In genomic region chr9:21213411-21214326, GRCh38 we compare ENCODE assay signal across 9 cellular contexts. TPM values are rescaled to one million over a fixed set of nuclear protein-coding genes. Genes with fewer than 3 reads are reported as not detected.
DNase-seq lines count a peak whose midpoint lies in the region; ATAC-seq and TF ChIP-seq lines count a peak whose summit lies in the region.
"Not testable (repeated sequence)": the region's sequence is repeated elsewhere in the genome, so short reads cannot be mapped to it uniquely, and the experiment has no call there.
"Had no signal": no experiment of that assay in that cellular context is flagged by ENCODE, and none has a peak within 500 bp of the region (broad histone marks: within the 10 kb centered on the region; RNA-seq: fewer than 3 reads in every experiment).

No MANE protein-coding gene starts in this region.

- H2BK12ac ChIP-seq in H9 (ENCODE audit: insufficient read length, low read depth, low read length): not testable (repeated sequence)

- not testable (repeated sequence) for H3K4me1 ChIP-seq in CD8-positive, alpha-beta T cell (ENCODE audit: insufficient read depth, low read length); H9 (ENCODE audit: insufficient read depth, low read length); cardiac muscle cell (ENCODE audit: low read depth)
- H3K4me1 ChIP-seq in OCI-LY3 (ENCODE audit: low read length): peaks cover 18% of the 10 kb centered on the region

- peak; percentile 24 for TF ChIP-seq CTCF in CD8-positive, alpha-beta T cell (IDR thresholded peaks at IDR 0.05)
- TF ChIP-seq CTCF in H9 (conservative IDR thresholded peaks at IDR 0.05) (peak; percentile 60), OCI-LY3 (IDR thresholded peaks at IDR 0.05; ENCODE audit: low read depth, low read length) (peak; percentile 69), cardiac muscle cell (IDR thresholded peaks at IDR 0.05; ENCODE audit: low read depth, low read length) (peak; percentile 50)

- intact Hi-C loops in CD8-positive, alpha-beta T cell (cut with DNase I, micrococcal nuclease): not testable (repeated sequence)

- H2BK5ac ChIP-seq in H9 (ENCODE audit: insufficient read length, low read length): not testable (repeated sequence)

- H3K4me2 ChIP-seq in H9 (ENCODE audit: insufficient read depth, insufficient read length, low read length): not testable (repeated sequence)
- peak overlapping the region; percentile 53 for H3K4me2 ChIP-seq in OCI-LY3 (ENCODE audit: low read length)

- not testable (repeated sequence) for H4K5ac ChIP-seq in H9 (ENCODE audit: insufficient read length, low read depth, low read length)

- peak overlapping the region; percentile 29 for H3K4me3 Mint-ChIP-seq in CD8-positive, alpha-beta T cell
- not testable (repeated sequence) for H3K4me3 Mint-ChIP-seq in H9
- peak overlapping the region; percentile 32 for H3K4me3 Mint-ChIP-seq in activated naive CD8-positive, alpha-beta T cell treated with anti-CD3 and anti-CD28 coated beads for 36 hours

- not testable (repeated sequence) for H3K36me3 ChIP-seq in CD8-positive, alpha-beta T cell (ENCODE audit: insufficient read depth, low read length); OCI-LY3 (replicated peaks; ENCODE audit: low read depth, low read length); cardiac muscle cell

- not testable (repeated sequence) for H2BK120ac ChIP-seq in H9 (ENCODE audit: low read depth, low read length, poor library complexity, severe bottlenecking)

- not testable (repeated sequence) for H3K56ac ChIP-seq in H9 (ENCODE audit: insufficient read length, low read depth, low read length)

- H3K4ac ChIP-seq in H9 (ENCODE audit: low read depth, low read length): not testable (repeated sequence)

- H3K23me2 ChIP-seq in H9 (ENCODE audit: insufficient read length, low read depth, low read length, poor library complexity, severe bottlenecking): not testable (repeated sequence)

- H3T11ph ChIP-seq in H9 (ENCODE audit: low read length): not testable (repeated sequence)

- not testable (repeated sequence) for H3K14ac ChIP-seq in H9 (ENCODE audit: insufficient read depth, low read length)

- H3K4me3 ChIP-seq in CD8-positive, alpha-beta T cell (ENCODE audit: low read depth, low read length); OCI-LY3 (ENCODE audit: low read length); cardiac muscle cell: not testable (repeated sequence)

- H3K23ac ChIP-seq in H9 (ENCODE audit: insufficient read length, low read depth, low read length): not testable (repeated sequence)

- not testable (repeated sequence) for H4K8ac ChIP-seq in H9 (replicated peaks; ENCODE audit: insufficient read length, low read depth, low read length)

- H3K4me1 Mint-ChIP-seq in CD8-positive, alpha-beta T cell (ENCODE audit: low read depth); H9; activated naive CD8-positive, alpha-beta T cell treated with anti-CD3 and anti-CD28 coated beads for 36 hours: not testable (repeated sequence)

- not testable (repeated sequence) for H3K9ac ChIP-seq in H9 (ENCODE audit: extremely low read depth, insufficient read length, low read length); OCI-LY3 (ENCODE audit: low read length)

- not testable (repeated sequence) for H3K9me3 ChIP-seq in CD8-positive, alpha-beta T cell (ENCODE audit: low read length); H9 (ENCODE audit: control insufficient read depth, low read depth, low read length); OCI-LY3 (ENCODE audit: insufficient read depth, low read length); cardiac muscle cell (ENCODE audit: low read depth)

- ATAC-seq in CD8-positive, alpha-beta T cell: peak; percentile 55
- ATAC-seq in GM18870 (IDR thresholded peaks at IDR 0.05; ENCODE audit: unreplicated experiment) (peak; percentile 74), HG03460 (IDR thresholded peaks at IDR 0.05; ENCODE audit: unreplicated experiment) (peak; percentile 75)

- not testable (repeated sequence) for H3K27ac ChIP-seq in CD8-positive, alpha-beta T cell (ENCODE audit: low read depth, low read length); H9 (ENCODE audit: insufficient read length, low read depth, low read length); cardiac muscle cell
- H3K27ac ChIP-seq in OCI-LY3 (ENCODE audit: low read length): peak overlapping the region; percentile 50

- not testable (repeated sequence) for H4K91ac ChIP-seq in H9 (ENCODE audit: insufficient read length, low read depth, low read length)

- no CpG with 5 or more reads among the region's 5 CpGs for WGBS in H9 (ENCODE audit: extremely low coverage, insufficient read length, low lambda C conversion rate)

- H3K79me1 ChIP-seq in H9 (ENCODE audit: insufficient read depth, low read depth, low read length, poor library complexity, severe bottlenecking): not testable (repeated sequence)

- not testable (repeated sequence) for H3K18ac ChIP-seq in H9 (ENCODE audit: insufficient read length, low read depth, low read length)

- H3K27me3 ChIP-seq in CD8-positive, alpha-beta T cell (ENCODE audit: insufficient read depth, low read length); H9 (ENCODE audit: insufficient read depth, low read length); cardiac muscle cell: not testable (repeated sequence)
- H3K27me3 ChIP-seq in OCI-LY3 (ENCODE audit: low read depth, low read length): peaks cover 33% of the 10 kb centered on the region

- not testable (repeated sequence) for DNase-seq in CD8-positive, alpha-beta T cell; activated naive CD8-positive, alpha-beta T cell treated with anti-CD3 and anti-CD28 coated beads for 36 hours
- DNase-seq in H9 (peak; percentile 27), cardiac muscle cell (ENCODE audit: low read depth in 1 of 2, low spot score in 1 of 2) (peak; percentile 6 to 15), renal cortical epithelial cell (ENCODE audit: low read depth) (peak; percentile 8)

- H2AK5ac ChIP-seq in H9 (ENCODE audit: insufficient read length, low read length): not testable (repeated sequence)

- not testable (repeated sequence) for H3K9me3 Mint-ChIP-seq in CD8-positive, alpha-beta T cell; H9; activated naive CD8-positive, alpha-beta T cell treated with anti-CD3 and anti-CD28 coated beads for 36 hours

- H4K20me1 ChIP-seq in H9 (ENCODE audit: control insufficient read depth, insufficient read depth, insufficient read length); OCI-LY3 (ENCODE audit: insufficient read depth, low read length): not testable (repeated sequence)

- not testable (repeated sequence) for H2BK20ac ChIP-seq in H9 (ENCODE audit: low read depth, low read length, poor library complexity, severe bottlenecking)

- H3K79me2 ChIP-seq in H9 (ENCODE audit: insufficient read depth, low read length); OCI-LY3 (ENCODE audit: low read length): not testable (repeated sequence)

- H3K27me3 Mint-ChIP-seq in CD8-positive, alpha-beta T cell (ENCODE audit: low read depth): peaks cover 12% of the 10 kb centered on the region
- peaks cover 19% of the 10 kb centered on the region for H3K27me3 Mint-ChIP-seq in H9 (ENCODE audit: low read depth)
- H3K27me3 Mint-ChIP-seq in activated naive CD8-positive, alpha-beta T cell treated with anti-CD3 and anti-CD28 coated beads for 36 hours: peaks cover 11% of the 10 kb centered on the region

- CTCF ChIA-PET in CD8-positive, alpha-beta T cell (lab: Charles Lee): interaction anchor here (0.7 to 3.1 kb wide), 9 partner anchors 9 to 843 kb away, joined by 3 to 14 read pairs (median 5); no protein-coding TSS in a partner anchor

- not testable (repeated sequence) for H2BK15ac ChIP-seq in H9 (ENCODE audit: low read depth, low read length)

- not testable (repeated sequence) for H3K36me3 Mint-ChIP-seq in CD8-positive, alpha-beta T cell; H9 (ENCODE audit: insufficient read depth in 1 of 3, low read depth in 3 of 3); activated naive CD8-positive, alpha-beta T cell treated with anti-CD3 and anti-CD28 coated beads for 36 hours

- not testable (repeated sequence) for H3K27ac Mint-ChIP-seq in CD8-positive, alpha-beta T cell; H9; activated naive CD8-positive, alpha-beta T cell treated with anti-CD3 and anti-CD28 coated beads for 36 hours

- not testable (repeated sequence) for H2AFZ ChIP-seq in H9 (ENCODE audit: low read length); OCI-LY3 (ENCODE audit: low read depth, low read length)

- POLR2A ChIA-PET in CD8-positive, alpha-beta T cell (lab: Charles Lee): not testable (repeated sequence)

RNA-seq across cellular contexts. Expression of gene IFNA16, which starts 3.4 kb away (rescaled TPM):
- total RNA-seq in CD8-positive, alpha-beta T cell: not detected
- not detected in 2 replicates for total RNA-seq in H9 (2021)
- total RNA-seq in activated naive CD8-positive, alpha-beta T cell treated with anti-CD3 and anti-CD28 coated beads for 36 hours: not detected
- total RNA-seq in cardiac muscle cell: not detected in 2 replicates
- polyA plus RNA-seq in cardiac muscle cell: not detected in 2 replicates
- total RNA-seq in renal cortical epithelial cell: not detected in 2 replicates
- total RNA-seq: thyroid gland had no signal

RNA-seq across cellular contexts. Expression of gene IFNA10, which starts 6.7 kb away (rescaled TPM):
- total RNA-seq in CD8-positive, alpha-beta T cell: not detected
- total RNA-seq in H9 (2021) (not detected in 2 replicates), cardiac muscle cell (not detected in 2 replicates), renal cortical epithelial cell (not detected in 2 replicates)
- not detected for total RNA-seq in activated naive CD8-positive, alpha-beta T cell treated with anti-CD3 and anti-CD28 coated beads for 36 hours
- not detected in 2 replicates for polyA plus RNA-seq in cardiac muscle cell
- total RNA-seq: thyroid gland had no signal

RNA-seq across cellular contexts. Expression of gene IFNA7, which starts 11.7 kb away (rescaled TPM):
- not detected for total RNA-seq in CD8-positive, alpha-beta T cell
- total RNA-seq in H9 (2021) (not detected in 2 replicates), cardiac muscle cell (not detected in 2 replicates), renal cortical epithelial cell (not detected in 2 replicates)
- not detected for total RNA-seq in activated naive CD8-positive, alpha-beta T cell treated with anti-CD3 and anti-CD28 coated beads for 36 hours
- not detected in 2 replicates for polyA plus RNA-seq in cardiac muscle cell
- total RNA-seq: thyroid gland had no signal

RNA-seq across cellular contexts. Expression of gene IFNA17, which starts 14.4 kb away (rescaled TPM):
- total RNA-seq in CD8-positive, alpha-beta T cell: not detected
- total RNA-seq in H9 (2021) (not detected in 2 replicates), cardiac muscle cell (not detected in 2 replicates), renal cortical epithelial cell (not detected in 2 replicates)
- total RNA-seq in activated naive CD8-positive, alpha-beta T cell treated with anti-CD3 and anti-CD28 coated beads for 36 hours: not detected
- not detected in 2 replicates for polyA plus RNA-seq in cardiac muscle cell
- total RNA-seq: thyroid gland had no signal

RNA-seq across cellular contexts. Expression of gene IFNA14, which starts 26.1 kb away (rescaled TPM):
- total RNA-seq in CD8-positive, alpha-beta T cell: not detected
- total RNA-seq in H9 (2021): not detected in 2 replicates
- total RNA-seq in activated naive CD8-positive, alpha-beta T cell treated with anti-CD3 and anti-CD28 coated beads for 36 hours: not detected
- not detected in 2 replicates for total RNA-seq in cardiac muscle cell
- not detected in 2 replicates for polyA plus RNA-seq in cardiac muscle cell
- not detected in 2 replicates for total RNA-seq in renal cortical epithelial cell
- total RNA-seq: thyroid gland had no signal
